In genomic region chr1:111563619-111564018, GRCh38 we compare ENCODE assay signal across 15 cellular contexts. TPM values are rescaled to one million over a fixed set of nuclear protein-coding genes. Genes with fewer than 3 reads are reported as not detected.
DNase-seq lines count a peak whose midpoint lies in the region; FAIRE-seq and TF ChIP-seq lines count a peak whose summit lies in the region.
"Had no signal": no experiment of that assay in that cellular context is flagged by ENCODE, and none has a peak within 500 bp of the region (broad histone marks: within the 10 kb centered on the region; RNA-seq: fewer than 3 reads in every experiment).

No MANE protein-coding gene starts in this region.

- H3K36me3 Mint-ChIP-seq in Calu3 (ENCODE audit: insufficient read depth, unreplicated experiment) (no peaks in the 10 kb centered on the region), mesothelial cell of epicardium (no peaks in the 10 kb centered on the region)
- H3K36me3 Mint-ChIP-seq: CD4-positive, alpha-beta memory T cell had no signal

- H3K27ac Mint-ChIP-seq in Calu3 (ENCODE audit: unreplicated experiment) (no peak overlapping the region), mesothelial cell of epicardium (no peak overlapping the region)
- H3K27ac Mint-ChIP-seq: CD4-positive, alpha-beta memory T cell had no signal

- no peak overlapping the region for H3K4me3 ChIP-seq in bronchial epithelial cell (ENCODE audit: low read depth, low read length)
- H3K4me3 ChIP-seq: Peyer's patch had no signal

- H3K27me3 Mint-ChIP-seq in Calu3 (ENCODE audit: unreplicated experiment) (no peaks in the 10 kb centered on the region), mesothelial cell of epicardium (ENCODE audit: low read depth) (no peaks in the 10 kb centered on the region)
- H3K27me3 Mint-ChIP-seq: CD4-positive, alpha-beta memory T cell had no signal

- H3K4me3 Mint-ChIP-seq in Calu3 (ENCODE audit: low read depth, unreplicated experiment) (no peak overlapping the region), mesothelial cell of epicardium (no peak overlapping the region)
- H3K4me3 Mint-ChIP-seq: CD4-positive, alpha-beta memory T cell had no signal

- CTCF ChIA-PET in Calu3 (lab: Charles Lee) = no interaction called here

- BruUV-seq in Calu3 (replicated peaks; lab: Mats Ljungman, UMichigan) = no TSS peak

- H3K36me3 ChIP-seq in bronchial epithelial cell (ENCODE audit: control insufficient read depth, insufficient read depth, low read length) = no peaks in the 10 kb centered on the region
- H3K36me3 ChIP-seq: Peyer's patch had no signal

- no peak for FAIRE-seq in bronchial epithelial cell (lab: Jason Lieb, UNC)
- FAIRE-seq: GM18507, keratinocyte had no signal

- DNase-seq in Calu3 (peak; percentile 2), M059J (ENCODE audit: low read depth) (peak; percentile 84), bronchial epithelial cell (ENCODE audit: low read depth) (peak; percentile 72), non-pigmented ciliary epithelial cell (ENCODE audit: low read depth) (peak; percentile 65), MV-4-11 (lab: John Stamatoyannopoulos, UW) (no peak), NCI-H1105 treated with DMSO at 0.1 percent for 48 hours (lab: John Stamatoyannopoulos, UW) (no peak), mesothelial cell of epicardium (ENCODE audit: low spot score in 2 of 2, unreplicated experiment in 2 of 2) (no peak), T-helper 2 cell (no peak)
- DNase-seq: activated CD8-positive, alpha-beta memory T cell treated with anti-CD3 and anti-CD28 coated beads for 24 hours; CD4-positive, alpha-beta memory T cell; GDM1; NCI-H1092 treated with DMSO at 0.1 percent for 48 hours; Peyer's patch had no signal

- H3K4me1 Mint-ChIP-seq in Calu3 (ENCODE audit: low read depth, unreplicated experiment) (no peaks in the 10 kb centered on the region), mesothelial cell of epicardium (peaks cover 3% of the 10 kb centered on the region)

- no peaks in the 10 kb centered on the region for H3K27me3 ChIP-seq in bronchial epithelial cell (ENCODE audit: control insufficient read depth, insufficient read depth, low read length)
- H3K27me3 ChIP-seq: Peyer's patch had no signal

- no peaks in the 10 kb centered on the region for H3K9me3 Mint-ChIP-seq in Calu3 (ENCODE audit: low read depth, unreplicated experiment)
- H3K9me3 Mint-ChIP-seq in mesothelial cell of epicardium = no peaks in the 10 kb centered on the region
- H3K9me3 Mint-ChIP-seq: CD4-positive, alpha-beta memory T cell had no signal

- TF ChIP-seq CTCF in Calu3 (IDR thresholded peaks at IDR 0.05; ENCODE audit: unreplicated experiment) = no peak
- TF ChIP-seq CTCF in bronchial epithelial cell (IDR thresholded peaks at IDR 0.05; ENCODE audit: insufficient read depth, low read length, severe bottlenecking) = no peak
- TF ChIP-seq CTCF in mesothelial cell of epicardium (IDR thresholded peaks at IDR 0.05; ENCODE audit: unreplicated experiment) = no peak

- intact Hi-C loops in Calu3 (cut with micrococcal nuclease; ENCODE audit: unreplicated experiment) = no loop called here

RNA-seq across cellular contexts. Expression of gene RAP1A, which starts 56.0 kb away (rescaled TPM):
- total RNA-seq in Calu3 (2022) = 33.2 and 34.6 TPM in 2 replicates
- 40.5 and 68.7 TPM in 2 replicates for total RNA-seq in M059J (2014; rRNA removed; shearing (Covaris generic))
- total RNA-seq in bronchial epithelial cell = 16.6 and 20.5 TPM in 2 replicates
- total RNA-seq in mesothelial cell of epicardium = 28.3 to 29.2 TPM (median 28.5 TPM) in 3 replicates

Comparison
In these comparisons a context has a peak if more than half of its experiments do, and no peak if none do; other contexts are left out.
1. DNase-seq: peak in Calu3 (single experiment), M059J (single experiment), bronchial epithelial cell (single experiment) and non-pigmented ciliary epithelial cell (single experiment); none in MV-4-11 (single experiment), NCI-H1105 treated with DMSO at 0.1 percent for 48 hours (single experiment), mesothelial cell of epicardium (0 of 2) and T-helper 2 cell (0 of 5).